ENCODE assay signal across 8 cellular contexts in genomic region chr21:33238565-33239255, GRCh38. TPM values are rescaled to one million over a fixed set of nuclear protein-coding genes. Genes with fewer than 3 reads are reported as not detected.
A peak's percentile ranks its signal among the peaks of the same experiment; 100 is the strongest.
DNase-seq lines count a peak whose midpoint lies in the region; ATAC-seq and TF ChIP-seq lines count a peak whose summit lies in the region.

No MANE protein-coding gene starts in this region.

- H3K4me3 Mint-ChIP-seq in naive B cell (peak overlapping the region in 3 of 8 donors; percentile 7 to 44 (median 13)), chondrocyte (ENCODE audit: unreplicated experiment) (no peak overlapping the region)

- H3K27me3 Mint-ChIP-seq in naive B cell (no peaks in the 10 kb centered on the region), chondrocyte (ENCODE audit: low read depth) (no peaks in the 10 kb centered on the region)

- H3K79me2 ChIP-seq in GM23248 (ENCODE audit: insufficient read depth) = peaks cover 25% of the 10 kb centered on the region
- peaks cover 82% of the 10 kb centered on the region for H3K79me2 ChIP-seq in MM.1S (ENCODE audit: low read length)

- H3K9ac ChIP-seq in GM23248 (no peak overlapping the region), MM.1S (ENCODE audit: low read length) (peak overlapping the region; percentile 66)

- H3K9me3 Mint-ChIP-seq in naive B cell = no peaks in the 10 kb centered on the region
- no peaks in the 10 kb centered on the region for H3K9me3 Mint-ChIP-seq in chondrocyte (ENCODE audit: low read depth)

- peak overlapping the region in 5 of 6 donors; percentile 62 to 81 (median 75) for H3K27ac Mint-ChIP-seq in naive B cell
- H3K27ac Mint-ChIP-seq in chondrocyte (ENCODE audit: unreplicated experiment) = no peak overlapping the region

- DNase-seq in GM23248 (peak; percentile 37), MM.1S (peak; percentile 85), naive B cell (no peak), chondrocyte (ENCODE audit: low spot score) (no peak), NCI-H2227 (lab: John Stamatoyannopoulos, UW; ENCODE audit: unreplicated experiment) (no peak), uterus (no peak), NCI-H1417 treated with DMSO at 0.1 percent for 48 hours (lab: John Stamatoyannopoulos, UW) (no peak)

- H4K20me1 ChIP-seq in GM23248 (ENCODE audit: insufficient read depth) (no peaks in the 10 kb centered on the region; the same call in 1 of the 2 replicates), MM.1S (ENCODE audit: insufficient read depth, low read length) (no peaks in the 10 kb centered on the region)

- WGBS in GM23248 (ENCODE audit: low coverage in 1 of 2, low lambda C conversion rate in 2 of 2, missing lambda C conversion rate in 2 of 2), 2 experiments = 88 to 93% methylated on average over 7 of the region's 7 CpGs

- no peak overlapping the region for H3K4me2 ChIP-seq in GM23248 (ENCODE audit: unreplicated experiment)
- peak overlapping the region; percentile 87 for H3K4me2 ChIP-seq in MM.1S (ENCODE audit: low read depth, low read length)

- H3K27ac ChIP-seq in GM23248 (no peak overlapping the region), MM.1S (ENCODE audit: low read length) (peak overlapping the region; percentile 90), uterus (no peak overlapping the region)

- no peak for TF ChIP-seq POLR2A in uterus (IDR thresholded peaks at IDR 0.05)

- H3K4me3 ChIP-seq in GM23248 (no peak overlapping the region), MM.1S (ENCODE audit: low read length) (peak overlapping the region; percentile 41), uterus (no peak overlapping the region)

- intact Hi-C loops in uterus (cut with DNase I; ENCODE audit: low total_unique reads) = no loop called here

- TF ChIP-seq CTCF in MM.1S (IDR thresholded peaks at IDR 0.05; ENCODE audit: low read length) = no peak
- no peak for TF ChIP-seq CTCF in chondrocyte (IDR thresholded peaks at IDR 0.05)
- no peak for TF ChIP-seq CTCF in uterus (IDR thresholded peaks at IDR 0.05)

- in situ Hi-C loops in GM23248 (cut with MboI) = no loop called here

- H3K4me1 ChIP-seq in GM23248 (ENCODE audit: insufficient read depth) (peaks cover 5% of the 10 kb centered on the region), MM.1S (ENCODE audit: low read length) (peaks cover 69% of the 10 kb centered on the region), uterus (no peaks in the 10 kb centered on the region)

- ATAC-seq in GM18861 (IDR thresholded peaks at IDR 0.05; ENCODE audit: unreplicated experiment) (peak; percentile 72), naive B cell (ENCODE audit: low read depth in 2 of 2) (peak in 1 of 2 donors; percentile 27)

- H2AFZ ChIP-seq in GM23248 = no peak overlapping the region
- H2AFZ ChIP-seq in MM.1S (ENCODE audit: low read length) = peak overlapping the region; percentile 9

- H3K36me3 Mint-ChIP-seq in naive B cell (peaks cover 5 to 23% of the 10 kb centered on the region in 2 donors), chondrocyte (ENCODE audit: low read depth) (peaks cover 5% of the 10 kb centered on the region)

- H3K9me2 ChIP-seq in GM23248 (ENCODE audit: insufficient read depth) (no peaks in the 10 kb centered on the region), MM.1S (replicated peaks; ENCODE audit: insufficient read depth, low read length) (no peaks in the 10 kb centered on the region)

- no peaks in the 10 kb centered on the region for H3K9me3 ChIP-seq in GM23248 (ENCODE audit: low read depth)
- no peaks in the 10 kb centered on the region for H3K9me3 ChIP-seq in MM.1S (replicated peaks; ENCODE audit: insufficient read depth, low read length)
- no peaks in the 10 kb centered on the region for H3K9me3 ChIP-seq in uterus

- H3F3A ChIP-seq in GM23248 (ENCODE audit: insufficient read depth) (peaks cover 6% of the 10 kb centered on the region; the same call in 1 of the 2 replicates), MM.1S (ENCODE audit: insufficient read depth, low read length) (peaks cover 40% of the 10 kb centered on the region)

- H3K4me1 Mint-ChIP-seq in naive B cell (peaks cover 53 to 60% (median 58%) of the 10 kb centered on the region in 3 donors), chondrocyte (ENCODE audit: low read depth) (peaks cover 8% of the 10 kb centered on the region)

- H3K36me3 ChIP-seq in GM23248 (ENCODE audit: low read depth) = no peaks in the 10 kb centered on the region
- peaks cover 10% of the 10 kb centered on the region; the same call in 1 of the 2 replicates for H3K36me3 ChIP-seq in MM.1S (replicated peaks; ENCODE audit: insufficient read depth, low read length)
- H3K36me3 ChIP-seq in uterus = no peaks in the 10 kb centered on the region

- no peaks in the 10 kb centered on the region for H3K27me3 ChIP-seq in GM23248 (replicated peaks; ENCODE audit: insufficient read depth)
- no peaks in the 10 kb centered on the region for H3K27me3 ChIP-seq in MM.1S (replicated peaks; ENCODE audit: insufficient read depth, low read length)
- no peaks in the 10 kb centered on the region for H3K27me3 ChIP-seq in uterus

RNA-seq across cellular contexts. Expression of gene IFNAR2, which starts 9.0 kb away (rescaled TPM):
- 4.0 and 4.3 TPM in 2 replicates for total RNA-seq in GM23248 (2014; rRNA removed; shearing (Covaris generic))
- 19.1 and 21.8 TPM in 2 replicates for polyA plus RNA-seq in GM23248 (2016; fragmentation: Nextera tagmentation; extraction: Ambion mirVana)
- 10 to 100 TPM; 41.4 to 61.7 (median 50.8) TPM for polyA plus RNA-seq in naive B cell (ENCODE audit: low read depth in 6 of 6)
- 16.5 to 19.4 TPM (median 18.6 TPM) in 3 replicates for total RNA-seq in chondrocyte
- 10 to 100 TPM in 3 of 4 donors, 1 to 10 TPM in 1; 2.4 to 38.4 (median 24.4) TPM for total RNA-seq in uterus

RNA-seq across cellular contexts. Expression of gene IL10RB, which starts 27.5 kb away (rescaled TPM):
- 49.3 and 50.6 TPM in 2 replicates for total RNA-seq in GM23248 (2014; rRNA removed; shearing (Covaris generic))
- 52.4 and 56.8 TPM in 2 replicates for polyA plus RNA-seq in GM23248 (2016; fragmentation: Nextera tagmentation; extraction: Ambion mirVana)
- polyA plus RNA-seq in naive B cell (ENCODE audit: low read depth in 6 of 6) = 10 to 100 TPM; 56.9 to 83.1 (median 71.0) TPM
- 17.4 to 23.5 TPM (median 19.0 TPM) in 3 replicates for total RNA-seq in chondrocyte
- total RNA-seq in uterus = 10 to 100 TPM; 17.9 to 45.5 (median 27.7) TPM

Comparison
In these comparisons a context has a peak if more than half of its experiments do, and no peak if none do; other contexts are left out.
1. DNase-seq: peak in GM23248 (single experiment) and MM.1S (single experiment); none in naive B cell (single experiment), chondrocyte (single experiment), NCI-H2227 (single experiment), uterus (0 of 2) and NCI-H1417 treated with DMSO at 0.1 percent for 48 hours (single experiment).